ENCODE assay signal across 1 cellular context in the genomic region with DNA sequence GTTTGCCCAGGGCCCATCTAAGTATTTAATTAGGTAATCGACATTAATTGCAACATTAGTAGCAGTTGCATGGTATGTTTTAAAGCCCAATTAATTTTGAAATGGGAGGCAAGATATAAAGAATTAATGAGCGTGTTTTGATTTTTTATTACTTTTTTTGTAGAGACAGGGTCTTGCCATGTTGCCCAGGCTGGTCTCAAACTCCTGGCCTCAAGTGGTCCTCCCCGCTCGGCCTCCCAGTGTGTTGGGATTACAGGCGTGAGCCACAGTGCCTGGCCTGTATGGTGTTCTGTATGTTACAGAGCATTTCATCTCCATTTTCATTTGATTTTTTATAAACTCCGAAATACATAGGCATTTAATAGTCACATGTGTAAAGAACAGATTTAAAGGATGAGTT.
TF ChIP-seq lines count a peak whose summit lies in the region.

No MANE protein-coding gene starts in this region.

TF ChIP-seq in IMR-90, 13 proteins besides CTCF, POLR2A, EP300 and RAD21 (continued from another document):
- TF ChIP-seq CHD1 (IDR thresholded peaks at IDR 0.05; ENCODE audit: low read depth, low read length) (no peak), RFX5 (IDR thresholded peaks at IDR 0.05; ENCODE audit: low read depth, low read length) (no peak), NFE2L2 (IDR thresholded peaks at IDR 0.05; ENCODE audit: low read depth, low read length) (no peak), MAFK (IDR thresholded peaks at IDR 0.05; ENCODE audit: low read depth, low read length) (no peak), CEBPB (IDR thresholded peaks at IDR 0.05; ENCODE audit: low read depth, low read length) (no peak)
- TF ChIP-seq, protein P1, sequence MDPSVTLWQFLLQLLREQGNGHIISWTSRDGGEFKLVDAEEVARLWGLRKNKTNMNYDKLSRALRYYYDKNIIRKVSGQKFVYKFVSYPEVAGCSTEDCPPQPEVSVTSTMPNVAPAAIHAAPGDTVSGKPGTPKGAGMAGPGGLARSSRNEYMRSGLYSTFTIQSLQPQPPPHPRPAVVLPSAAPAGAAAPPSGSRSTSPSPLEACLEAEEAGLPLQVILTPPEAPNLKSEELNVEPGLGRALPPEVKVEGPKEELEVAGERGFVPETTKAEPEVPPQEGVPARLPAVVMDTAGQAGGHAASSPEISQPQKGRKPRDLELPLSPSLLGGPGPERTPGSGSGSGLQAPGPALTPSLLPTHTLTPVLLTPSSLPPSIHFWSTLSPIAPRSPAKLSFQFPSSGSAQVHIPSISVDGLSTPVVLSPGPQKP (IDR thresholded peaks at IDR 0.05; ENCODE audit: borderline replicate concordance, low read depth, low read length), result no peak
